In genomic region chr9:93326056-93326455, GRCh38 we compare ENCODE assay signal across 19 cellular contexts.
"Had no signal": no experiment of that assay in that cellular context is flagged by ENCODE, and none has a peak within 500 bp of the region (broad histone marks: within the 10 kb centered on the region; RNA-seq: fewer than 3 reads in every experiment).

No MANE protein-coding gene starts in this region.

- H3K36me3 Mint-ChIP-seq: activated CD8-positive, alpha-beta memory T cell treated with anti-CD3 and anti-CD28 coated beads, Interleukin-2, amount 10 ng/mL, durations not matched to agents 7 days and 5 days; activated naive CD8-positive, alpha-beta T cell; brain had no signal

- H3K9me3 ChIP-seq: left lung, prostate gland, thoracic aorta had no signal

- H3K4me1 Mint-ChIP-seq: activated CD8-positive, alpha-beta memory T cell treated with anti-CD3 and anti-CD28 coated beads, Interleukin-2, amount 10 ng/mL, durations not matched to agents 7 days and 5 days; brain; nephron; stimulated activated naive CD8-positive, alpha-beta T cell treated with anti-CD3 and anti-CD28 coated beads, Interleukin-15, amount 100 ng/mL, for 72 hours had no signal

- H3K27ac Mint-ChIP-seq: activated CD8-positive, alpha-beta memory T cell treated with anti-CD3 and anti-CD28 coated beads, Interleukin-2, amount 10 ng/mL, durations not matched to agents 7 days and 5 days; activated naive CD8-positive, alpha-beta T cell; brain; dendritic cell treated with granulocyte-macrophage colony-stimulating factor and Interleukin-4, amounts not matched to agents 40 ng/mL and 50 ng/mL, for 4 days; effector memory CD8-positive, alpha-beta T cell; nephron; stimulated activated naive CD8-positive, alpha-beta T cell treated with anti-CD3 and anti-CD28 coated beads, Interleukin-15, amount 100 ng/mL, for 72 hours had no signal

- H3K4me3 Mint-ChIP-seq: activated CD8-positive, alpha-beta memory T cell treated with anti-CD3 and anti-CD28 coated beads, Interleukin-2, amount 10 ng/mL, durations not matched to agents 7 days and 5 days; activated naive CD8-positive, alpha-beta T cell; brain; dendritic cell treated with granulocyte-macrophage colony-stimulating factor and Interleukin-4, amounts not matched to agents 40 ng/mL and 50 ng/mL, for 4 days; effector memory CD8-positive, alpha-beta T cell; nephron; stimulated activated naive CD8-positive, alpha-beta T cell treated with anti-CD3 and anti-CD28 coated beads, Interleukin-15, amount 100 ng/mL, for 72 hours had no signal

- H3K27me3 Mint-ChIP-seq: activated naive CD8-positive, alpha-beta T cell had no signal

- H3K36me3 ChIP-seq: left lung, prostate gland, thoracic aorta had no signal

- H3K27me3 ChIP-seq: left lung had no signal

- DNase-seq: activated CD4-positive, alpha-beta T cell treated with anti-CD3 and anti-CD28 coated beads, Interleukin-2, amount 50 U/mL, for 4 hours; activated CD8-positive, alpha-beta memory T cell treated with anti-CD3 and anti-CD28 coated beads, Interleukin-2, amount 10 ng/mL, durations not matched to agents 7 days and 5 days; activated gamma-delta T cell; activated T-cell treated with anti-CD3 and anti-CD28 coated beads, Interleukin-2, amount 50 U/mL, for 48 hours; amygdala; cerebellar nuclear complex; effector memory CD8-positive, alpha-beta T cell; left lung; mesenchymal stem cell; stimulated activated CD4-positive, alpha-beta T cell treated with anti-CD3 and anti-CD28 coated beads, Interleukin-2, amount 100 ng/mL, for 48 hours; stimulated activated CD8-positive, alpha-beta memory T cell treated with anti-CD3 and anti-CD28 coated beads, Interleukin-4, amount 100 ng/mL, for 48 hours; stimulated activated naive CD8-positive, alpha-beta T cell treated with anti-CD3 and anti-CD28 coated beads, Interleukin-15, amount 100 ng/mL, for 72 hours; T-helper 2 cell had no signal

- H3K27ac ChIP-seq: left lung, prostate gland, thoracic aorta had no signal

- H3K4me1 ChIP-seq: left lung, prostate gland had no signal

- H3K4me3 ChIP-seq: left lung, prostate gland, thoracic aorta had no signal

- H3K9me3 Mint-ChIP-seq: brain; dendritic cell treated with granulocyte-macrophage colony-stimulating factor and Interleukin-4, amounts not matched to agents 40 ng/mL and 50 ng/mL, for 4 days; effector memory CD8-positive, alpha-beta T cell; stimulated activated naive CD8-positive, alpha-beta T cell treated with anti-CD3 and anti-CD28 coated beads, Interleukin-15, amount 100 ng/mL, for 72 hours had no signal
